ENCODE assay signal across 21 cellular contexts in the genomic region with DNA sequence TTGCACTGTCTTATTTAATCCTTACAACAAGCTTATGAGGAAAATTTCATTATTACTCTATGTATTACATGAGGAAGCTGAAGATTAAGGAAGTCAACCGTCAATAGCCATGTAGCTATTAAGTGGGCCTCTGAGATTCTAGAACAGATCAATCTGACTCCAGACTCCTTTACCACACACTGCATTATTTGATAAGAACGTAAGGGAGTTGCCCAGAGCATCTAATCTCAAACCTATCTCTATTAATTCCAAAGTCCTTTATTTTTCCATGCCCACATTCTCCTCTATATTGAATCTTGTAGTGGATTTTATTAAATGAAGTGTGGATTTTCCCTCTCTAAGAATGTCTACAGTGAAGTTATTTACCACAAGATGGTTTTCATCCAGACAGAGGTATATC.
DNase-seq lines count a peak whose midpoint lies in the region; ATAC-seq, FAIRE-seq and TF ChIP-seq lines count a peak whose summit lies in the region.
"Had no signal": no experiment of that assay in that cellular context is flagged by ENCODE, and none has a peak within 500 bp of the region (broad histone marks: within the 10 kb centered on the region; RNA-seq: fewer than 3 reads in every experiment).

No MANE protein-coding gene starts in this region.

- H3K27me3 ChIP-seq in HCT116 (ENCODE audit: insufficient read depth, low read length), result no peaks in the 10 kb centered on the region
- H3K27me3 ChIP-seq in astrocyte (ENCODE audit: insufficient read depth, low read length), result no peaks in the 10 kb centered on the region
- no peaks in the 10 kb centered on the region for H3K27me3 ChIP-seq in osteoblast (ENCODE audit: insufficient read depth, low read length)
- H3K27me3 ChIP-seq: left lung had no signal

- no peak for TF ChIP-seq RAD21 in HCT116 (IDR thresholded peaks at IDR 0.05; ENCODE audit: low read depth)

- CTCF ChIA-PET in HCT116 (lab: Charles Lee), result interaction anchor here (0.8 to 1.6 kb wide), 3 partner anchors 24 to 104 kb away, joined by 3 to 4 read pairs (median 4); no protein-coding TSS in a partner anchor
- CTCF ChIA-PET in activated CD4-positive, alpha-beta memory T cell treated with anti-CD3 and anti-CD28 coated beads for 36 hours (lab: Charles Lee), result interaction anchor here (0.5 to 1.4 kb wide), 2 partner anchors 129 to 555 kb away, joined by 4 read pairs; no protein-coding TSS in a partner anchor

- H3K79me2 ChIP-seq in HCT116 (ENCODE audit: insufficient read depth, low read length), result peaks cover 96% of the 10 kb centered on the region
- H3K79me2 ChIP-seq in astrocyte (ENCODE audit: insufficient read depth, low read length), result peaks cover 9% of the 10 kb centered on the region
- no peaks in the 10 kb centered on the region for H3K79me2 ChIP-seq in osteoblast (ENCODE audit: insufficient read depth, low read length)

- intact Hi-C loops in HCT116 (cut with micrococcal nuclease), result loop anchor here (2.0 kb wide), 3 partner anchors 95 to 125 kb away; no protein-coding TSS in a partner anchor
- intact Hi-C loops in activated CD4-positive, alpha-beta memory T cell treated with anti-CD3 and anti-CD28 coated beads for 36 hours (cut with micrococcal nuclease), result loop anchor here (10.0 kb wide), 2 partner anchors 349 to 421 kb away; a partner anchor contains a TSS

- peak overlapping the region; percentile 70 for H3K27ac Mint-ChIP-seq in astrocyte (ENCODE audit: unreplicated experiment)
- no peak overlapping the region for H3K27ac Mint-ChIP-seq in activated CD4-positive, alpha-beta memory T cell treated with anti-CD3 and anti-CD28 coated beads for 36 hours
- H3K27ac Mint-ChIP-seq: activated CD8-positive, alpha-beta memory T cell treated with anti-CD3 and anti-CD28 coated beads, Interleukin-2, amount 10 ng/mL, durations not matched to agents 7 days and 5 days; brain; CD4-positive, CD25-positive, alpha-beta regulatory T cell; mesothelial cell of epicardium; T-helper 2 cell treated with Interferon-gamma antibody and Interleukin-4, amounts not matched to agents 5 μg/mL and 100 μg/mL, for 36 hours had no signal

- DNase-seq in HCT116 (ENCODE audit: low read depth, low spot score) (no peak), NCI-H226 (peak; percentile 12), astrocyte (ENCODE audit: low read depth) (no peak), osteoblast (ENCODE audit: insufficient read length, low spot score, missing footprints) (no peak), DMS 273 treated with DMSO at 0.1 percent for 48 hours (lab: John Stamatoyannopoulos, UW) (no peak)
- no peak for DNase-seq in activated CD4-positive, alpha-beta memory T cell treated with anti-CD3 and anti-CD28 coated beads for 36 hours
- DNase-seq: activated CD8-positive, alpha-beta memory T cell treated with anti-CD3 and anti-CD28 coated beads, Interleukin-2, amount 10 ng/mL, durations not matched to agents 7 days and 5 days; CD4-positive, CD25-positive, alpha-beta regulatory T cell; foreskin melanocyte; naive thymus-derived CD8-positive, alpha-beta T cell; NCI-H1436; NCI-H526; occipital lobe; retina; stimulated activated naive CD4-positive, alpha-beta T cell had no signal

- H3K9me3 Mint-ChIP-seq in astrocyte (ENCODE audit: unreplicated experiment), result no peaks in the 10 kb centered on the region
- H3K9me3 Mint-ChIP-seq in activated CD4-positive, alpha-beta memory T cell treated with anti-CD3 and anti-CD28 coated beads for 36 hours, result no peaks in the 10 kb centered on the region
- H3K9me3 Mint-ChIP-seq: brain; mesothelial cell of epicardium; naive thymus-derived CD8-positive, alpha-beta T cell; T-helper 2 cell treated with Interferon-gamma antibody and Interleukin-4, amounts not matched to agents 5 μg/mL and 100 μg/mL, for 36 hours had no signal

- H3K27me3 Mint-ChIP-seq in astrocyte (ENCODE audit: low read depth, unreplicated experiment), result no peaks in the 10 kb centered on the region
- H3K27me3 Mint-ChIP-seq in activated CD4-positive, alpha-beta memory T cell treated with anti-CD3 and anti-CD28 coated beads for 36 hours, result no peaks in the 10 kb centered on the region
- H3K27me3 Mint-ChIP-seq: brain; CD4-positive, CD25-positive, alpha-beta regulatory T cell had no signal

- no peak for TF ChIP-seq POLR2A in HCT116 (IDR thresholded peaks at IDR 0.05; ENCODE audit: borderline replicate concordance, extremely low read depth, insufficient read depth, insufficient read length)

- no peaks in the 10 kb centered on the region for H3K36me3 Mint-ChIP-seq in astrocyte (ENCODE audit: low read depth, unreplicated experiment)
- H3K36me3 Mint-ChIP-seq in activated CD4-positive, alpha-beta memory T cell treated with anti-CD3 and anti-CD28 coated beads for 36 hours, result no peaks in the 10 kb centered on the region
- H3K36me3 Mint-ChIP-seq: activated CD8-positive, alpha-beta memory T cell treated with anti-CD3 and anti-CD28 coated beads, Interleukin-2, amount 10 ng/mL, durations not matched to agents 7 days and 5 days; brain; CD4-positive, CD25-positive, alpha-beta regulatory T cell; mesothelial cell of epicardium; naive thymus-derived CD8-positive, alpha-beta T cell had no signal

- H3K4me1 ChIP-seq in HCT116 (ENCODE audit: control insufficient read depth in 1 of 2, insufficient read depth in 2 of 2, low read length in 2 of 2), result peaks cover 84 to 100% of the 10 kb centered on the region in 2 experiments
- peaks cover 88% of the 10 kb centered on the region for H3K4me1 ChIP-seq in astrocyte (ENCODE audit: insufficient read depth, low read length)
- peaks cover 89% of the 10 kb centered on the region for H3K4me1 ChIP-seq in osteoblast (ENCODE audit: insufficient read depth, low read length)
- H3K4me1 ChIP-seq: left lung had no signal

- H3K9ac ChIP-seq in HCT116 (ENCODE audit: low read length) (peak overlapping the region; percentile 71), astrocyte (ENCODE audit: low read length) (peak overlapping the region; percentile 76)

- H3K4me3 Mint-ChIP-seq in astrocyte (ENCODE audit: unreplicated experiment), result no peak overlapping the region
- no peak overlapping the region for H3K4me3 Mint-ChIP-seq in activated CD4-positive, alpha-beta memory T cell treated with anti-CD3 and anti-CD28 coated beads for 36 hours
- H3K4me3 Mint-ChIP-seq: activated CD8-positive, alpha-beta memory T cell treated with anti-CD3 and anti-CD28 coated beads, Interleukin-2, amount 10 ng/mL, durations not matched to agents 7 days and 5 days; brain; CD4-positive, CD25-positive, alpha-beta regulatory T cell; mesothelial cell of epicardium; naive thymus-derived CD8-positive, alpha-beta T cell; T-helper 2 cell treated with Interferon-gamma antibody and Interleukin-4, amounts not matched to agents 5 μg/mL and 100 μg/mL, for 36 hours had no signal

- H3K4me1 Mint-ChIP-seq in astrocyte (ENCODE audit: low read depth, unreplicated experiment), result peaks cover 62% of the 10 kb centered on the region
- peaks cover 42% of the 10 kb centered on the region for H3K4me1 Mint-ChIP-seq in activated CD4-positive, alpha-beta memory T cell treated with anti-CD3 and anti-CD28 coated beads for 36 hours (ENCODE audit: low read depth)
- H3K4me1 Mint-ChIP-seq: brain; CD4-positive, CD25-positive, alpha-beta regulatory T cell had no signal

- POLR2A ChIA-PET in HCT116 (lab: Charles Lee), result interaction anchor here (1.0 to 11.4 kb wide), 29 partner anchors 11 to 431 kb away, joined by 3 to 154 read pairs (median 8); a partner anchor contains a TSS
- POLR2A ChIA-PET in activated CD4-positive, alpha-beta memory T cell treated with anti-CD3 and anti-CD28 coated beads for 36 hours (lab: Charles Lee), result no interaction called here

- H3K36me3 ChIP-seq in HCT116 (ENCODE audit: control insufficient read depth in 1 of 2, insufficient read depth in 2 of 2, low read length in 2 of 2) (no peaks in the 10 kb centered on the region), astrocyte (ENCODE audit: insufficient read depth, low read length) (no peaks in the 10 kb centered on the region), osteoblast (ENCODE audit: insufficient read depth, low read length) (no peaks in the 10 kb centered on the region)
- H3K36me3 ChIP-seq: left lung had no signal

- H4K20me1 ChIP-seq in HCT116 (ENCODE audit: insufficient read depth) (no peaks in the 10 kb centered on the region), astrocyte (ENCODE audit: insufficient read depth, low read length) (no peaks in the 10 kb centered on the region), osteoblast (ENCODE audit: insufficient read depth, low read length) (no peaks in the 10 kb centered on the region)

- H3K27ac ChIP-seq in HCT116 (ENCODE audit: low read depth, low read length) (peak overlapping the region; percentile 99), astrocyte (ENCODE audit: low read depth, low read length) (peak overlapping the region; percentile 96), osteoblast (ENCODE audit: low read depth, low read length) (peak overlapping the region; percentile 77)
- H3K27ac ChIP-seq: left lung had no signal

- no peak for FAIRE-seq in astrocyte (lab: Jason Lieb, UNC)

- RAD21 ChIA-PET in HCT116 (lab: Charles Lee; ENCODE audit: low non-redundant PET in 1 of 2, low total read pairs in 2 of 2, uncharacterized antibody in 2 of 2, unreplicated experiment in 2 of 2), result interaction anchor here in 1 of 2 experiments (1.0 kb wide), 1 partner anchor 104 kb away, joined by 3 read pairs; no protein-coding TSS in a partner anchor

- H3K4me3 ChIP-seq in HCT116 (replicated peaks in 1 of 2; ENCODE audit: low read depth in 1 of 2, low read length in 2 of 2) (peak overlapping the region in 1 of 2 experiments; percentile 5; a peak in 1 of 4 replicates), astrocyte (ENCODE audit: insufficient read depth, low read depth, low read length) (no peak overlapping the region), osteoblast (ENCODE audit: insufficient read depth, low read length) (no peak overlapping the region)
- H3K4me3 ChIP-seq: left lung had no signal

- no peak for TF ChIP-seq CTCF in HCT116 (IDR thresholded peaks at IDR 0.05 in 2 of 3, conservative IDR thresholded peaks at IDR 0.05 in 1 of 3; ENCODE audit: borderline replicate concordance in 1 of 3, insufficient read depth in 1 of 3, low read depth in 2 of 3, low read length in 2 of 3)
- TF ChIP-seq CTCF in astrocyte (IDR thresholded peaks at IDR 0.05; ENCODE audit: insufficient read depth, low read depth, low read length), result no peak
- TF ChIP-seq CTCF in osteoblast (IDR thresholded peaks at IDR 0.05; ENCODE audit: extremely low read depth, low read depth, low read length), result no peak

- H2AFZ ChIP-seq in HCT116 (ENCODE audit: low read depth, low read length, poor library complexity, severe bottlenecking) (no peak overlapping the region), astrocyte (ENCODE audit: low read depth, low read length) (no peak overlapping the region), osteoblast (ENCODE audit: low read length) (no peak overlapping the region)

- BruUV-seq in HCT116 (replicated peaks; lab: Mats Ljungman, UMichigan), result no TSS peak

- peak overlapping the region; percentile 57 for H3K4me2 ChIP-seq in HCT116 (ENCODE audit: low read length)
- peak overlapping the region; percentile 76 for H3K4me2 ChIP-seq in astrocyte (ENCODE audit: low read length)
- H3K4me2 ChIP-seq in osteoblast (ENCODE audit: insufficient read depth, low read length), result no peak overlapping the region

- ATAC-seq in HCT116 (0 out of 2 replicates have a peak, but pooled peaks have one; percentile 12), GM21825 (IDR thresholded peaks at IDR 0.05; ENCODE audit: unreplicated experiment) (no peak)
- ATAC-seq: naive thymus-derived CD8-positive, alpha-beta T cell; SK-N-SH treated with all-trans-retinoic acid at 6 μM for 48 hours had no signal

- no peaks in the 10 kb centered on the region for H3K9me2 ChIP-seq in HCT116 (ENCODE audit: insufficient read depth)

- H3K9me3 ChIP-seq in HCT116 (ENCODE audit: control insufficient read depth in 1 of 2, insufficient read depth in 1 of 2, low read depth in 1 of 2, low read length in 2 of 2) (no peaks in the 10 kb centered on the region), astrocyte (ENCODE audit: insufficient read depth, low read depth, low read length) (no peaks in the 10 kb centered on the region), osteoblast (ENCODE audit: low read depth, low read length) (no peaks in the 10 kb centered on the region)
- H3K9me3 ChIP-seq: left lung had no signal
